1 cellular context compared by ENCODE assay signal in the genomic region with DNA sequence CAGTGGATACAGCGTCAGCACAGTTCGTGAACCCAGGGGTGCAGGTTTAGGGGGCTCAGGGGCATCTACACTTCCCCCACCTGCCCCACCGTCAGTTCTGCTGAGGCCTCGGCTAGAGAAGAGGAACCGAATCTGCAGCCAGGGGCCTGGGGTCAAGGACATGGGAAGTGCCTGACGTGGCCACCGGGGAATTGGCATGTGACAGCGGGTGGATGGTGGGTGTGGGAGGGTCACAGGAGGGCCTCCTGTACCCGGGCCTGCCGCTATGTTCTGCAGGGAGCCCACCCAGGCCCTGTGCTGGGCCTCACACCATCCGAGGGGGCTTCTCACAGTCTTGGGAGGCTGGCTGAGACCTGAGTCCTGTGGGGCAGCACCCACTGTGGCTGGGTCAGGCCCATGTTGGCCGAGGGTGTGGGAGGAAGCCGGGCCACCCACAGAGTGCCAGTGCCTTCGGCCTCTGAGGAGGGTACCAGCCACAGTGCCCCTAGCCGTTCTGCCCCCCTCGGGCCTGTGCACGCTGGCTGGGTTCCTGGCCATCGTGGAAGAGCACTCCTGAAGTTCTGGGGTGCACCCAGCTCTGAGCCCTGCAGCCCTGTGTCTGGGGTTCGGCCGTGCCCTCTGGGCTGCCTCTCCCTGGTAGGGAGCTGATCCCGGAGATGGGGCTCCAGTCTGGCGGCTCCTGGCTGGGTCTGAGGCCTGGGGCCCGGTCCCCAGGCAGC.
TF ChIP-seq lines count a peak whose summit lies in the region.

No MANE protein-coding gene starts in this region.

TF ChIP-seq in HepG2, 621 proteins besides CTCF, POLR2A, EP300 and RAD21 (continued from another document and continues in another):
- TF ChIP-seq, protein P1, sequence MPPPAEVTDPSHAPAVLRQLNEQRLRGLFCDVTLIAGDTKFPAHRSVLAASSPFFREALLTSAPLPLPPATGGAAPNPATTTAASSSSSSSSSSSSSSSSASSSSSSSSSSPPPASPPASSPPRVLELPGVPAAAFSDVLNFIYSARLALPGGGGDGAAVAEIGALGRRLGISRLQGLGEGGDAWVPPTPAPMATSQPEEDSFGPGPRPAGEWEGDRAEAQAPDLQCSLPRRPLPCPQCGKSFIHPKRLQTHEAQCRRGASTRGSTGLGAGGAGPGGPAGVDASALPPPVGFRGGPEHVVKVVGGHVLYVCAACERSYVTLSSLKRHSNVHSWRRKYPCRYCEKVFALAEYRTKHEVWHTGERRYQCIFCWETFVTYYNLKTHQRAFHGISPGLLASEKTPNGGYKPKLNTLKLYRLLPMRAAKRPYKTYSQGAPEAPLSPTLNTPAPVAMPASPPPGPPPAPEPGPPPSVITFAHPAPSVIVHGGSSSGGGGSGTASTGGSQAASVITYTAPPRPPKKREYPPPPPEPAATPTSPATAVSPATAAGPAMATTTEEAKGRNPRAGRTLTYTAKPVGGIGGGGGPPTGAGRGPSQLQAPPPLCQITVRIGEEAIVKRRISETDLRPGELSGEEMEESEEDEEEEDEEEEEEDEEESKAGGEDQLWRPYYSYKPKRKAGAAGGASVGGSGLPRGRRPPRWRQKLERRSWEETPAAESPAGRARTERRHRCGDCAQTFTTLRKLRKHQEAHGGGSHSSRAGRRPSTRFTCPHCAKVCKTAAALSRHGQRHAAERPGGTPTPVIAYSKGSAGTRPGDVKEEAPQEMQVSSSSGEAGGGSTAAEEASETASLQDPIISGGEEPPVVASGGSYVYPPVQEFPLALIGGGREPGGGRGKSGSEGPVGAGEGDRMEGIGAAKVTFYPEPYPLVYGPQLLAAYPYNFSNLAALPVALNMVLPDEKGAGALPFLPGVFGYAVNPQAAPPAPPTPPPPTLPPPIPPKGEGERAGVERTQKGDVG (CRISPR knock-in tag; IDR thresholded peaks at IDR 0.05; ENCODE audit: borderline replicate concordance), result no peak
- TF ChIP-seq ZNF678 (CRISPR knock-in tag; IDR thresholded peaks at IDR 0.05), result no peak
- no peak for TF ChIP-seq ZNF263 (CRISPR knock-in tag; IDR thresholded peaks at IDR 0.05)
- peak; percentile 63 for TF ChIP-seq MYC (CRISPR knock-in tag; IDR thresholded peaks at IDR 0.05; ENCODE audit: borderline replicate concordance)
- no peak for TF ChIP-seq IKZF4 (CRISPR knock-in tag; IDR thresholded peaks at IDR 0.05; ENCODE audit: borderline replicate concordance, low read depth, not compliant biosample characterization)
- peak; percentile 34; the same call in 1 of the 2 replicates for TF ChIP-seq ZNF788 (CRISPR knock-in tag; IDR thresholded peaks at IDR 0.05; ENCODE audit: borderline replicate concordance)
- TF ChIP-seq RBM22 (optimal IDR thresholded peaks at IDR 0.05; ENCODE audit: low read length), result no peak
- TF ChIP-seq ZNF850 (CRISPR knock-in tag; conservative IDR thresholded peaks at IDR 0.05), result no peak
- TF ChIP-seq AHR (CRISPR knock-in tag; IDR thresholded peaks at IDR 0.05), result no peak
- peak; percentile 88 for TF ChIP-seq NR2C2 (CRISPR knock-in tag; IDR thresholded peaks at IDR 0.05; ENCODE audit: borderline replicate concordance)
- 0 out of 2 replicates have a peak, but pooled peaks have one; percentile 25 for TF ChIP-seq ZNF121 (CRISPR knock-in tag; IDR thresholded peaks at IDR 0.05)
- no peak for TF ChIP-seq CCAR2 (optimal IDR thresholded peaks at IDR 0.05; ENCODE audit: low read depth, low read length)
- no peak for TF ChIP-seq ZBTB7A (CRISPR knock-in tag; IDR thresholded peaks at IDR 0.05)
- no peak for TF ChIP-seq MED1 (CRISPR knock-in tag; IDR thresholded peaks at IDR 0.05)
- peak; percentile 65; the same call in 1 of the 2 replicates for TF ChIP-seq ETV5 (CRISPR knock-in tag; IDR thresholded peaks at IDR 0.05; ENCODE audit: borderline replicate concordance)
- TF ChIP-seq IRX3 (CRISPR knock-in tag; IDR thresholded peaks at IDR 0.05; ENCODE audit: borderline replicate concordance, low read depth), result no peak
- TF ChIP-seq, protein P2, sequence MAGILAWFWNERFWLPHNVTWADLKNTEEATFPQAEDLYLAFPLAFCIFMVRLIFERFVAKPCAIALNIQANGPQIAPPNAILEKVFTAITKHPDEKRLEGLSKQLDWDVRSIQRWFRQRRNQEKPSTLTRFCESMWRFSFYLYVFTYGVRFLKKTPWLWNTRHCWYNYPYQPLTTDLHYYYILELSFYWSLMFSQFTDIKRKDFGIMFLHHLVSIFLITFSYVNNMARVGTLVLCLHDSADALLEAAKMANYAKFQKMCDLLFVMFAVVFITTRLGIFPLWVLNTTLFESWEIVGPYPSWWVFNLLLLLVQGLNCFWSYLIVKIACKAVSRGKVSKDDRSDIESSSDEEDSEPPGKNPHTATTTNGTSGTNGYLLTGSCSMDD (CRISPR knock-in tag; IDR thresholded peaks at IDR 0.05), result no peak
- no peak for TF ChIP-seq ZNF652 (CRISPR knock-in tag; IDR thresholded peaks at IDR 0.05; ENCODE audit: borderline replicate concordance, low read depth)
- TF ChIP-seq, protein P3, sequence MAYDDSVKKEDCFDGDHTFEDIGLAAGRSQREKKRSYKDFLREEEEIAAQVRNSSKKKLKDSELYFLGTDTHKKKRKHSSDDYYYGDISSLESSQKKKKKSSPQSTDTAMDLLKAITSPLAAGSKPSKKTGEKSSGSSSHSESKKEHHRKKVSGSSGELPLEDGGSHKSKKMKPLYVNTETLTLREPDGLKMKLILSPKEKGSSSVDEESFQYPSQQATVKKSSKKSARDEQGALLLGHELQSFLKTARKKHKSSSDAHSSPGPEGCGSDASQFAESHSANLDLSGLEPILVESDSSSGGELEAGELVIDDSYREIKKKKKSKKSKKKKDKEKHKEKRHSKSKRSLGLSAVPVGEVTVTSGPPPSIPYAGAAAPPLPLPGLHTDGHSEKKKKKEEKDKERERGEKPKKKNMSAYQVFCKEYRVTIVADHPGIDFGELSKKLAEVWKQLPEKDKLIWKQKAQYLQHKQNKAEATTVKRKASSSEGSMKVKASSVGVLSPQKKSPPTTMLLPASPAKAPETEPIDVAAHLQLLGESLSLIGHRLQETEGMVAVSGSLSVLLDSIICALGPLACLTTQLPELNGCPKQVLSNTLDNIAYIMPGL (CRISPR knock-in tag; IDR thresholded peaks at IDR 0.05; ENCODE audit: borderline replicate concordance in 1 of 2, low read depth in 1 of 2), result no peak
- no peak for TF ChIP-seq ZNF34 (CRISPR knock-in tag; IDR thresholded peaks at IDR 0.05; ENCODE audit: borderline replicate concordance)
- TF ChIP-seq, protein P4, sequence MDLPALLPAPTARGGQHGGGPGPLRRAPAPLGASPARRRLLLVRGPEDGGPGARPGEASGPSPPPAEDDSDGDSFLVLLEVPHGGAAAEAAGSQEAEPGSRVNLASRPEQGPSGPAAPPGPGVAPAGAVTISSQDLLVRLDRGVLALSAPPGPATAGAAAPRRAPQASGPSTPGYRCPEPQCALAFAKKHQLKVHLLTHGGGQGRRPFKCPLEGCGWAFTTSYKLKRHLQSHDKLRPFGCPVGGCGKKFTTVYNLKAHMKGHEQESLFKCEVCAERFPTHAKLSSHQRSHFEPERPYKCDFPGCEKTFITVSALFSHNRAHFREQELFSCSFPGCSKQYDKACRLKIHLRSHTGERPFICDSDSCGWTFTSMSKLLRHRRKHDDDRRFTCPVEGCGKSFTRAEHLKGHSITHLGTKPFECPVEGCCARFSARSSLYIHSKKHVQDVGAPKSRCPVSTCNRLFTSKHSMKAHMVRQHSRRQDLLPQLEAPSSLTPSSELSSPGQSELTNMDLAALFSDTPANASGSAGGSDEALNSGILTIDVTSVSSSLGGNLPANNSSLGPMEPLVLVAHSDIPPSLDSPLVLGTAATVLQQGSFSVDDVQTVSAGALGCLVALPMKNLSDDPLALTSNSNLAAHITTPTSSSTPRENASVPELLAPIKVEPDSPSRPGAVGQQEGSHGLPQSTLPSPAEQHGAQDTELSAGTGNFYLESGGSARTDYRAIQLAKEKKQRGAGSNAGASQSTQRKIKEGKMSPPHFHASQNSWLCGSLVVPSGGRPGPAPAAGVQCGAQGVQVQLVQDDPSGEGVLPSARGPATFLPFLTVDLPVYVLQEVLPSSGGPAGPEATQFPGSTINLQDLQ (CRISPR knock-in tag; IDR thresholded peaks at IDR 0.05), result no peak
- TF ChIP-seq, protein P5, sequence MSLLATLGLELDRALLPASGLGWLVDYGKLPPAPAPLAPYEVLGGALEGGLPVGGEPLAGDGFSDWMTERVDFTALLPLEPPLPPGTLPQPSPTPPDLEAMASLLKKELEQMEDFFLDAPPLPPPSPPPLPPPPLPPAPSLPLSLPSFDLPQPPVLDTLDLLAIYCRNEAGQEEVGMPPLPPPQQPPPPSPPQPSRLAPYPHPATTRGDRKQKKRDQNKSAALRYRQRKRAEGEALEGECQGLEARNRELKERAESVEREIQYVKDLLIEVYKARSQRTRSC (CRISPR knock-in tag; IDR thresholded peaks at IDR 0.05; ENCODE audit: low read depth), result 0 out of 2 replicates have a peak, but pooled peaks have one; percentile 56
- TF ChIP-seq SAFB2 (CRISPR knock-in tag; IDR thresholded peaks at IDR 0.05; ENCODE audit: borderline replicate concordance, low read depth), result no peak
- TF ChIP-seq NCOR1 (IDR thresholded peaks at IDR 0.05; ENCODE audit: borderline replicate concordance, low read length), result peak; percentile 29; the same call in 1 of the 2 replicates
- no peak for TF ChIP-seq ZMYM2 (CRISPR knock-in tag; IDR thresholded peaks at IDR 0.05)
- 0 out of 2 replicates have a peak, but pooled peaks have one; percentile 26 for TF ChIP-seq EEA1 (CRISPR knock-in tag; IDR thresholded peaks at IDR 0.05; ENCODE audit: borderline replicate concordance)
- TF ChIP-seq, protein P6, sequence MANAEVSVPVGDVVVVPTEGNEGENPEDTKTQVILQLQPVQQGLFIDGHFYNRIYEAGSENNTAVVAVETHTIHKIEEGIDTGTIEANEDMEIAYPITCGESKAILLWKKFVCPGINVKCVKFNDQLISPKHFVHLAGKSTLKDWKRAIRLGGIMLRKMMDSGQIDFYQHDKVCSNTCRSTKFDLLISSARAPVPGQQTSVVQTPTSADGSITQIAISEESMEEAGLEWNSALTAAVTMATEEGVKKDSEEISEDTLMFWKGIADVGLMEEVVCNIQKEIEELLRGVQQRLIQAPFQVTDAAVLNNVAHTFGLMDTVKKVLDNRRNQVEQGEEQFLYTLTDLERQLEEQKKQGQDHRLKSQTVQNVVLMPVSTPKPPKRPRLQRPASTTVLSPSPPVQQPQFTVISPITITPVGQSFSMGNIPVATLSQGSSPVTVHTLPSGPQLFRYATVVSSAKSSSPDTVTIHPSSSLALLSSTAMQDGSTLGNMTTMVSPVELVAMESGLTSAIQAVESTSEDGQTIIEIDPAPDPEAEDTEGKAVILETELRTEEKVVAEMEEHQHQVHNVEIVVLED (CRISPR knock-in tag; IDR thresholded peaks at IDR 0.05; ENCODE audit: borderline replicate concordance), result no peak
- TF ChIP-seq HMG20A (CRISPR knock-in tag; IDR thresholded peaks at IDR 0.05; ENCODE audit: borderline replicate concordance), result no peak; the same call in 1 of the 2 replicates
- TF ChIP-seq, protein P7, sequence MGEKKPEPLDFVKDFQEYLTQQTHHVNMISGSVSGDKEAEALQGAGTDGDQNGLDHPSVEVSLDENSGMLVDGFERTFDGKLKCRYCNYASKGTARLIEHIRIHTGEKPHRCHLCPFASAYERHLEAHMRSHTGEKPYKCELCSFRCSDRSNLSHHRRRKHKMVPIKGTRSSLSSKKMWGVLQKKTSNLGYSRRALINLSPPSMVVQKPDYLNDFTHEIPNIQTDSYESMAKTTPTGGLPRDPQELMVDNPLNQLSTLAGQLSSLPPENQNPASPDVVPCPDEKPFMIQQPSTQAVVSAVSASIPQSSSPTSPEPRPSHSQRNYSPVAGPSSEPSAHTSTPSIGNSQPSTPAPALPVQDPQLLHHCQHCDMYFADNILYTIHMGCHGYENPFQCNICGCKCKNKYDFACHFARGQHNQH (CRISPR knock-in tag; IDR thresholded peaks at IDR 0.05), result no peak
- TF ChIP-seq FOXO1 (CRISPR knock-in tag; IDR thresholded peaks at IDR 0.05), result no peak
- TF ChIP-seq ZNF20 (CRISPR knock-in tag; IDR thresholded peaks at IDR 0.05), result no peak
- TF ChIP-seq, protein P8, sequence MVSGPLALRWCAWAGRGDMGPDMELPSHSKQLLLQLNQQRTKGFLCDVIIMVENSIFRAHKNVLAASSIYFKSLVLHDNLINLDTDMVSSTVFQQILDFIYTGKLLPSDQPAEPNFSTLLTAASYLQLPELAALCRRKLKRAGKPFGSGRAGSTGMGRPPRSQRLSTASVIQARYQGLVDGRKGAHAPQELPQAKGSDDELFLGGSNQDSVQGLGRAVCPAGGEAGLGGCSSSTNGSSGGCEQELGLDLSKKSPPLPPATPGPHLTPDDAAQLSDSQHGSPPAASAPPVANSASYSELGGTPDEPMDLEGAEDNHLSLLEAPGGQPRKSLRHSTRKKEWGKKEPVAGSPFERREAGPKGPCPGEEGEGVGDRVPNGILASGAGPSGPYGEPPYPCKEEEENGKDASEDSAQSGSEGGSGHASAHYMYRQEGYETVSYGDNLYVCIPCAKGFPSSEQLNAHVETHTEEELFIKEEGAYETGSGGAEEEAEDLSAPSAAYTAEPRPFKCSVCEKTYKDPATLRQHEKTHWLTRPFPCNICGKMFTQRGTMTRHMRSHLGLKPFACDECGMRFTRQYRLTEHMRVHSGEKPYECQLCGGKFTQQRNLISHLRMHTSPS (CRISPR knock-in tag; IDR thresholded peaks at IDR 0.05; ENCODE audit: low read depth), result 0 out of 2 replicates have a peak, but pooled peaks have one; percentile 59
- TF ChIP-seq ZNF629 (CRISPR knock-in tag; conservative IDR thresholded peaks at IDR 0.05), result no peak
- TF ChIP-seq ONECUT2 (CRISPR knock-in tag; IDR thresholded peaks at IDR 0.05), result no peak
- no peak for TF ChIP-seq SMAD9 (CRISPR knock-in tag; IDR thresholded peaks at IDR 0.05)
- TF ChIP-seq, protein P9, sequence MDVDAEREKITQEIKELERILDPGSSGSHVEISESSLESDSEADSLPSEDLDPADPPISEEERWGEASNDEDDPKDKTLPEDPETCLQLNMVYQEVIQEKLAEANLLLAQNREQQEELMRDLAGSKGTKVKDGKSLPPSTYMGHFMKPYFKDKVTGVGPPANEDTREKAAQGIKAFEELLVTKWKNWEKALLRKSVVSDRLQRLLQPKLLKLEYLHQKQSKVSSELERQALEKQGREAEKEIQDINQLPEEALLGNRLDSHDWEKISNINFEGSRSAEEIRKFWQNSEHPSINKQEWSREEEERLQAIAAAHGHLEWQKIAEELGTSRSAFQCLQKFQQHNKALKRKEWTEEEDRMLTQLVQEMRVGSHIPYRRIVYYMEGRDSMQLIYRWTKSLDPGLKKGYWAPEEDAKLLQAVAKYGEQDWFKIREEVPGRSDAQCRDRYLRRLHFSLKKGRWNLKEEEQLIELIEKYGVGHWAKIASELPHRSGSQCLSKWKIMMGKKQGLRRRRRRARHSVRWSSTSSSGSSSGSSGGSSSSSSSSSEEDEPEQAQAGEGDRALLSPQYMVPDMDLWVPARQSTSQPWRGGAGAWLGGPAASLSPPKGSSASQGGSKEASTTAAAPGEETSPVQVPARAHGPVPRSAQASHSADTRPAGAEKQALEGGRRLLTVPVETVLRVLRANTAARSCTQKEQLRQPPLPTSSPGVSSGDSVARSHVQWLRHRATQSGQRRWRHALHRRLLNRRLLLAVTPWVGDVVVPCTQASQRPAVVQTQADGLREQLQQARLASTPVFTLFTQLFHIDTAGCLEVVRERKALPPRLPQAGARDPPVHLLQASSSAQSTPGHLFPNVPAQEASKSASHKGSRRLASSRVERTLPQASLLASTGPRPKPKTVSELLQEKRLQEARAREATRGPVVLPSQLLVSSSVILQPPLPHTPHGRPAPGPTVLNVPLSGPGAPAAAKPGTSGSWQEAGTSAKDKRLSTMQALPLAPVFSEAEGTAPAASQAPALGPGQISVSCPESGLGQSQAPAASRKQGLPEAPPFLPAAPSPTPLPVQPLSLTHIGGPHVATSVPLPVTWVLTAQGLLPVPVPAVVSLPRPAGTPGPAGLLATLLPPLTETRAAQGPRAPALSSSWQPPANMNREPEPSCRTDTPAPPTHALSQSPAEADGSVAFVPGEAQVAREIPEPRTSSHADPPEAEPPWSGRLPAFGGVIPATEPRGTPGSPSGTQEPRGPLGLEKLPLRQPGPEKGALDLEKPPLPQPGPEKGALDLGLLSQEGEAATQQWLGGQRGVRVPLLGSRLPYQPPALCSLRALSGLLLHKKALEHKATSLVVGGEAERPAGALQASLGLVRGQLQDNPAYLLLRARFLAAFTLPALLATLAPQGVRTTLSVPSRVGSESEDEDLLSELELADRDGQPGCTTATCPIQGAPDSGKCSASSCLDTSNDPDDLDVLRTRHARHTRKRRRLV (CRISPR knock-in tag; IDR thresholded peaks at IDR 0.05), result no peak
- TF ChIP-seq ZNF432 (CRISPR knock-in tag; IDR thresholded peaks at IDR 0.05; ENCODE audit: borderline replicate concordance), result no peak
